In the genomic region with DNA sequence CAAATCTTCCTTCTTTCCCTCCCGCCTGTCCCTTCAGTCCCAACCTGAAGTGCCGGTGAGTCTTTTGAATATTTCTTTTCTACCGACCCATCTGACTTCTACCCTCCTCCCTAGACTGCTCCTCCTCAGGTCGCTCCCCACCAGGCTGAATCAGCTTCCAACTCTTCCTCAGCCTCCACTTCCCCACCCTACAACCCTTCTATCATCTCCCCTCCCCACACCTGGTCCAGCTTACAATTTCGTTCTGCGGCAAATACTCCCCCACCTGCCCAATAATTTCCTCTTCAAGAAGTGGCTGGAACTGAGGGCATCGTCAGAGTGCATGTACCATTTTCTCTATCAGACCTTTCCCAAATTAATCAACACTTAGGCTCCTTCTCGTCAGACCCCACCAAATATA, we compare ENCODE assay signal across 1 cellular context.
TF ChIP-seq lines count a peak whose summit lies in the region.

No MANE protein-coding gene starts in this region.

TF ChIP-seq in IMR-90, 13 proteins besides CTCF, POLR2A, EP300 and RAD21:
- TF ChIP-seq RCOR1 (IDR thresholded peaks at IDR 0.05; ENCODE audit: insufficient replicate concordance, low read length) (no peak), MAZ (IDR thresholded peaks at IDR 0.05; ENCODE audit: borderline replicate concordance, low read depth, low read length) (no peak), MAFK (IDR thresholded peaks at IDR 0.05; ENCODE audit: low read depth, low read length) (no peak), CEBPB (IDR thresholded peaks at IDR 0.05; ENCODE audit: low read depth, low read length) (no peak), CHD1 (IDR thresholded peaks at IDR 0.05; ENCODE audit: low read depth, low read length) (no peak), MXI1 (IDR thresholded peaks at IDR 0.05; ENCODE audit: borderline replicate concordance, low read depth, low read length) (no peak), NFE2L2 (IDR thresholded peaks at IDR 0.05; ENCODE audit: low read depth, low read length) (no peak), FOS (IDR thresholded peaks at IDR 0.05; ENCODE audit: low read depth, low read length) (no peak), RFX5 (IDR thresholded peaks at IDR 0.05; ENCODE audit: low read depth, low read length) (no peak), SMC3 (IDR thresholded peaks at IDR 0.05; ENCODE audit: low read depth, low read length) (no peak), BHLHE40 (IDR thresholded peaks at IDR 0.05; ENCODE audit: low read depth, low read length) (no peak)
- TF ChIP-seq, protein P1, sequence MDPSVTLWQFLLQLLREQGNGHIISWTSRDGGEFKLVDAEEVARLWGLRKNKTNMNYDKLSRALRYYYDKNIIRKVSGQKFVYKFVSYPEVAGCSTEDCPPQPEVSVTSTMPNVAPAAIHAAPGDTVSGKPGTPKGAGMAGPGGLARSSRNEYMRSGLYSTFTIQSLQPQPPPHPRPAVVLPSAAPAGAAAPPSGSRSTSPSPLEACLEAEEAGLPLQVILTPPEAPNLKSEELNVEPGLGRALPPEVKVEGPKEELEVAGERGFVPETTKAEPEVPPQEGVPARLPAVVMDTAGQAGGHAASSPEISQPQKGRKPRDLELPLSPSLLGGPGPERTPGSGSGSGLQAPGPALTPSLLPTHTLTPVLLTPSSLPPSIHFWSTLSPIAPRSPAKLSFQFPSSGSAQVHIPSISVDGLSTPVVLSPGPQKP (IDR thresholded peaks at IDR 0.05; ENCODE audit: borderline replicate concordance, low read depth, low read length) = no peak
- TF ChIP-seq, protein P2, sequence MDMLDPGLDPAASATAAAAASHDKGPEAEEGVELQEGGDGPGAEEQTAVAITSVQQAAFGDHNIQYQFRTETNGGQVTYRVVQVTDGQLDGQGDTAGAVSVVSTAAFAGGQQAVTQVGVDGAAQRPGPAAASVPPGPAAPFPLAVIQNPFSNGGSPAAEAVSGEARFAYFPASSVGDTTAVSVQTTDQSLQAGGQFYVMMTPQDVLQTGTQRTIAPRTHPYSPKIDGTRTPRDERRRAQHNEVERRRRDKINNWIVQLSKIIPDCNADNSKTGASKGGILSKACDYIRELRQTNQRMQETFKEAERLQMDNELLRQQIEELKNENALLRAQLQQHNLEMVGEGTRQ (IDR thresholded peaks at IDR 0.05; ENCODE audit: low read depth, low read length) = no peak
